8 cellular contexts compared by ENCODE assay signal in genomic region chr19:21020298-21021227, GRCh38. TPM values are rescaled to one million over a fixed set of nuclear protein-coding genes. Genes with fewer than 3 reads are reported as not detected.
DNase-seq lines count a peak whose midpoint lies in the region; ATAC-seq and TF ChIP-seq lines count a peak whose summit lies in the region.

ZNF430 (plus strand) TSS chr19:21020657; CDS start chr19:21020801, 144 bp downstream.

- no peaks in the 10 kb centered on the region for H3K27me3 ChIP-seq in BJ (ENCODE audit: control insufficient read depth, insufficient read depth, low read length)

- no peaks in the 10 kb centered on the region for H3K36me3 ChIP-seq in BJ (ENCODE audit: control insufficient read depth, insufficient read depth, low read length)

- no peak for TF ChIP-seq CTCF in BJ (IDR thresholded peaks at IDR 0.05; ENCODE audit: insufficient read depth, low read depth, low read length)

- H3K9me3 Mint-ChIP-seq in activated CD4-positive, alpha-beta T cell treated with anti-CD3 and anti-CD28 coated beads, Interleukin-2, amount 10 ng/mL, durations not matched to agents 7 days and 5 days = peaks cover 2% of the 10 kb centered on the region

- peak within 1 kb of the TSS; percentile 96 for H3K4me3 Mint-ChIP-seq in activated CD4-positive, alpha-beta T cell treated with anti-CD3 and anti-CD28 coated beads, Interleukin-2, amount 10 ng/mL, durations not matched to agents 7 days and 5 days

- POLR2A ChIA-PET in BJ (lab: Charles Lee) = interaction anchor here (0.6 kb wide), 1 partner anchor 245 kb away, joined by 5 read pairs; no protein-coding TSS in a partner anchor
- POLR2A ChIA-PET in activated CD4-positive, alpha-beta T cell treated with anti-CD3 and anti-CD28 coated beads, Interleukin-2, amount 10 ng/mL, durations not matched to agents 7 days and 5 days (lab: Charles Lee) = interaction anchor here (0.6 to 1.5 kb wide), 5 partner anchors 60 to 1243 kb away, joined by 3 to 4 read pairs (median 3); partner anchors contain the start of gene ZNF85

- peak within 1 kb of the TSS; percentile 100 for H3K27ac Mint-ChIP-seq in activated CD4-positive, alpha-beta T cell treated with anti-CD3 and anti-CD28 coated beads, Interleukin-2, amount 10 ng/mL, durations not matched to agents 7 days and 5 days

- H3K4me1 Mint-ChIP-seq in activated CD4-positive, alpha-beta T cell treated with anti-CD3 and anti-CD28 coated beads, Interleukin-2, amount 10 ng/mL, durations not matched to agents 7 days and 5 days = peaks cover 37% of the 10 kb centered on the region

- no peaks in the 10 kb centered on the region for H3K27me3 Mint-ChIP-seq in activated CD4-positive, alpha-beta T cell treated with anti-CD3 and anti-CD28 coated beads, Interleukin-2, amount 10 ng/mL, durations not matched to agents 7 days and 5 days

- H3K4me3 ChIP-seq in BJ (ENCODE audit: low read depth, low read length) = peak within 1 kb of the TSS; percentile 83

- CTCF ChIA-PET in BJ (lab: Yijun Ruan, JAX) = interaction anchor here (0.6 kb wide), 1 partner anchor 1022 kb away, joined by 3 read pairs; no protein-coding TSS in a partner anchor
- CTCF ChIA-PET in activated CD4-positive, alpha-beta T cell treated with anti-CD3 and anti-CD28 coated beads, Interleukin-2, amount 10 ng/mL, durations not matched to agents 7 days and 5 days (lab: Charles Lee) = interaction anchor here (0.5 to 1.2 kb wide), 5 partner anchors 11 to 244 kb away, joined by 3 read pairs; no protein-coding TSS in a partner anchor

- ATAC-seq in GM19324 (IDR thresholded peaks at IDR 0.05; ENCODE audit: low FRiP score, unreplicated experiment) (peak; percentile 98), HG03520 (IDR thresholded peaks at IDR 0.05; ENCODE audit: unreplicated experiment) (peak; percentile 96), left lobe of liver (peak; percentile 98)

- peak; percentile 62 for DNase-seq in BJ (ENCODE audit: low read depth)
- peak; percentile 99 for DNase-seq in NCI-H69 (lab: John Stamatoyannopoulos, UW)
- DNase-seq in activated CD4-positive, alpha-beta T cell treated with anti-CD3 and anti-CD28 coated beads, Interleukin-2, amount 10 ng/mL, durations not matched to agents 7 days and 5 days = peak; percentile 98
- peak; percentile 97 for DNase-seq in dedifferentiated amniotic fluid mesenchymal stem cell (ENCODE audit: extremely low spot score)
- DNase-seq in left lobe of liver (ENCODE audit: low spot score) = peak; percentile 82
- peak; percentile 89 for DNase-seq in stimulated activated CD4-positive, alpha-beta T cell treated with anti-CD3 and anti-CD28 coated beads, Interleukin-2, amount 100 ng/mL, for 4 hours (ENCODE audit: low read depth)

- H3K36me3 Mint-ChIP-seq in activated CD4-positive, alpha-beta T cell treated with anti-CD3 and anti-CD28 coated beads, Interleukin-2, amount 10 ng/mL, durations not matched to agents 7 days and 5 days (ENCODE audit: low read depth) = peaks cover 44% of the 10 kb centered on the region

RNA-seq across cellular contexts. Expression of gene ZNF430, which starts in this region (rescaled TPM):
- 5.3 and 5.9 TPM in 2 replicates for polyA plus RNA-seq in BJ (2011; rRNA removed)
- polyA minus RNA-seq in BJ (2011; rRNA and poly(A)+ RNA removed) = 7.2 TPM in 2 replicates
- 10 to 100 TPM; 24.6 to 26.2 TPM for total RNA-seq in activated CD4-positive, alpha-beta T cell treated with anti-CD3 and anti-CD28 coated beads, Interleukin-2, amount 10 ng/mL, durations not matched to agents 7 days and 5 days
- 2.4 TPM for total RNA-seq in left lobe of liver

Comparison
In these comparisons a context has a peak if more than half of its experiments do, and no peak if none do; other contexts are left out.
1. Peak in every context shown above with its lines: DNase-seq, ATAC-seq and H3K4me3 ChIP-seq.